ENCODE assay signal across 9 cellular contexts in genomic region chr17:39951924-39952664, GRCh38. TPM values are rescaled to one million over a fixed set of nuclear protein-coding genes. Genes with fewer than 3 reads are reported as not detected.
DNase-seq lines count a peak whose midpoint lies in the region; ATAC-seq and TF ChIP-seq lines count a peak whose summit lies in the region.
"Had no signal": no experiment of that assay in that cellular context is flagged by ENCODE, and none has a peak within 500 bp of the region (broad histone marks: within the 10 kb centered on the region; RNA-seq: fewer than 3 reads in every experiment).

No MANE protein-coding gene starts in this region.

- no peaks in the 10 kb centered on the region for H3K9me3 ChIP-seq in right atrium auricular region

- H3K4me1 Mint-ChIP-seq in GM23338: peaks cover 29% of the 10 kb centered on the region
- H3K4me1 Mint-ChIP-seq in T-cell: peaks cover 24 to 35% (median 30%) of the 10 kb centered on the region in 3 donors
- H3K4me1 Mint-ChIP-seq in stimulated activated memory B cell treated with anti-CD40 and anti-IgM and Interleukin-4, amounts not matched to agents 10 μg/mL and 1 μg/mL and 100 μg/mL, for 72 hours: peaks cover 60% of the 10 kb centered on the region

- peak overlapping the region; percentile 98 for H2AFZ ChIP-seq in GM23338

- no peaks in the 10 kb centered on the region for H3K36me3 ChIP-seq in GM23338 (ENCODE audit: insufficient read depth)
- no peaks in the 10 kb centered on the region for H3K36me3 ChIP-seq in right atrium auricular region

- no peaks in the 10 kb centered on the region for H4K20me1 ChIP-seq in GM23338 (replicated peaks; ENCODE audit: insufficient read depth)

- 0 out of 2 replicates have a peak, but pooled peaks cover 7% of the 10 kb centered on the region for H3F3A ChIP-seq in GM23338 (replicated peaks; ENCODE audit: low read depth)

- H3K27ac Mint-ChIP-seq in GM23338 (no peak overlapping the region), T-cell (peak overlapping the region in 1 of 2 donors; percentile 72)
- peak overlapping the region; percentile 6 for H3K27ac Mint-ChIP-seq in stimulated activated memory B cell treated with anti-CD40 and anti-IgM and Interleukin-4, amounts not matched to agents 10 μg/mL and 1 μg/mL and 100 μg/mL, for 72 hours

- H3K4me3 ChIP-seq in GM23338: peak overlapping the region; percentile 73
- H3K4me3 ChIP-seq in right atrium auricular region: peak overlapping the region; percentile 22 to 49

- CTCF ChIA-PET in T-cell (lab: Charles Lee): no interaction called here

- peak overlapping the region; percentile 95 for H3K4me2 ChIP-seq in GM23338

- H3K9me3 Mint-ChIP-seq in GM23338 (no peaks in the 10 kb centered on the region), T-cell (no peaks in the 10 kb centered on the region)
- H3K9me3 Mint-ChIP-seq in stimulated activated memory B cell treated with anti-CD40 and anti-IgM and Interleukin-4, amounts not matched to agents 10 μg/mL and 1 μg/mL and 100 μg/mL, for 72 hours: no peaks in the 10 kb centered on the region

- POLR2A ChIA-PET in T-cell (lab: Charles Lee): interaction anchor here (0.6 kb wide), 2 partner anchors 108 to 532 kb away, joined by 3 to 4 read pairs; no protein-coding TSS in a partner anchor

- H3K4me3 Mint-ChIP-seq in GM23338 (peak overlapping the region; percentile 72), T-cell (peak overlapping the region; percentile 63 to 73 (median 64))
- peak overlapping the region; percentile 82 for H3K4me3 Mint-ChIP-seq in stimulated activated memory B cell treated with anti-CD40 and anti-IgM and Interleukin-4, amounts not matched to agents 10 μg/mL and 1 μg/mL and 100 μg/mL, for 72 hours

- DNase-seq in GM23338 (ENCODE audit: low spot score) (no peak), T-cell (no peak), right atrium auricular region (ENCODE audit: low spot score) (no peak), head of caudate nucleus (no peak), HT-29 (ENCODE audit: low spot score) (no peak), NCI-H446 (lab: John Stamatoyannopoulos, UW) (no peak)

- H3K4me1 ChIP-seq in GM23338 (ENCODE audit: insufficient read depth) (peaks cover 10% of the 10 kb centered on the region; the same call in 1 of the 2 replicates), right atrium auricular region (peaks cover 0 to 18% of the 10 kb centered on the region in 2 donors)

- no peaks in the 10 kb centered on the region for H3K36me3 Mint-ChIP-seq in GM23338 (ENCODE audit: low read depth)
- H3K36me3 Mint-ChIP-seq in T-cell: no peaks in the 10 kb centered on the region
- H3K36me3 Mint-ChIP-seq in stimulated activated memory B cell treated with anti-CD40 and anti-IgM and Interleukin-4, amounts not matched to agents 10 μg/mL and 1 μg/mL and 100 μg/mL, for 72 hours: no peaks in the 10 kb centered on the region

- no peaks in the 10 kb centered on the region for H3K79me2 ChIP-seq in GM23338 (replicated peaks; ENCODE audit: insufficient read depth)

- ATAC-seq in GM23338: no peak; the same call in 2 of the 3 replicates
- no peak for ATAC-seq in T-cell (replicated peaks in 1 of 4)
- peak; percentile 34 for ATAC-seq in stimulated activated memory B cell treated with anti-CD40 and anti-IgM and Interleukin-4, amounts not matched to agents 10 μg/mL and 1 μg/mL and 100 μg/mL, for 72 hours
- ATAC-seq in HG03108 (IDR thresholded peaks at IDR 0.05; ENCODE audit: unreplicated experiment): no peak

- TF ChIP-seq CTCF in GM23338 (conservative IDR thresholded peaks at IDR 0.05; ENCODE audit: low read depth in 2 of 2) (no peak), right atrium auricular region (IDR thresholded peaks at IDR 0.05) (no peak)

- H3K27me3 ChIP-seq in GM23338 (ENCODE audit: insufficient read depth): 0 out of 2 replicates have a peak, but pooled peaks cover 4% of the 10 kb centered on the region
- H3K27me3 ChIP-seq in right atrium auricular region: no peaks in the 10 kb centered on the region

- intact Hi-C loops in head of caudate nucleus (cut with DNase I): loop anchor here (2.0 kb wide), 1 partner anchor 25 kb away; the partner anchor contains the start of genes LRRC3C and ORMDL3

- no peaks in the 10 kb centered on the region for H3K9me2 ChIP-seq in GM23338 (ENCODE audit: insufficient read depth)

- peak overlapping the region; percentile 79; the same call in 1 of the 2 replicates for H3K27ac ChIP-seq in GM23338 (ENCODE audit: low read depth)
- peak overlapping the region; percentile 36 to 38 for H3K27ac ChIP-seq in right atrium auricular region

- peaks cover 24% of the 10 kb centered on the region for H3K27me3 Mint-ChIP-seq in GM23338 (ENCODE audit: insufficient read depth, low read depth, poor library complexity)
- H3K27me3 Mint-ChIP-seq in T-cell: no peaks in the 10 kb centered on the region
- no peaks in the 10 kb centered on the region for H3K27me3 Mint-ChIP-seq in stimulated activated memory B cell treated with anti-CD40 and anti-IgM and Interleukin-4, amounts not matched to agents 10 μg/mL and 1 μg/mL and 100 μg/mL, for 72 hours

TF ChIP-seq in GM23338, 12 proteins besides CTCF, POLR2A, EP300 and RAD21 (continues in another document):
- TF ChIP-seq CREB1 (CRISPR knock-in tag; IDR thresholded peaks at IDR 0.05; ENCODE audit: low read depth) (no peak), STAT1 (IDR thresholded peaks at IDR 0.05; ENCODE audit: unreplicated experiment) (no peak)

RNA-seq across cellular contexts. Expression of gene GSDMA, which starts 10.7 kb away (rescaled TPM):
- total RNA-seq in GM23338 (2014; rRNA removed; shearing (Covaris generic)): 1.0 TPM in 1 of 2 replicates, not detected in the other
- polyA plus RNA-seq in GM23338 (2016; fragmentation: Nextera tagmentation; extraction: Ambion mirVana): not detected in 2 replicates
- total RNA-seq in T-cell: 1 to 10 TPM in 4 of 5 donors, under 1 TPM in 1; 0.86 to 7.6 (median 3.4) TPM
- under 1 TPM in 1 of 2 donors, not detected in 1; 0.75 TPM for total RNA-seq in right atrium auricular region
- total RNA-seq in HT-29 (2014; rRNA removed; shearing (Covaris generic)): not detected in 2 replicates
- total RNA-seq: lung microvascular endothelial cell had no signal

RNA-seq across cellular contexts. Expression of gene LRRC3C, which starts 24.6 kb away (rescaled TPM):
- 0.24 TPM in 1 of 2 replicates, not detected in the other for total RNA-seq in GM23338 (2014; rRNA removed; shearing (Covaris generic))
- polyA plus RNA-seq in GM23338 (2016; fragmentation: Nextera tagmentation; extraction: Ambion mirVana): not detected in 2 replicates
- not detected for total RNA-seq in T-cell
- total RNA-seq in right atrium auricular region: not detected
- not detected in 2 replicates for total RNA-seq in HT-29 (2014; rRNA removed; shearing (Covaris generic))
- total RNA-seq: lung microvascular endothelial cell had no signal

RNA-seq across cellular contexts. Expression of gene ORMDL3, which starts 24.7 kb away (rescaled TPM):
- 38.5 and 39.2 TPM in 2 replicates for total RNA-seq in GM23338 (2014; rRNA removed; shearing (Covaris generic))
- polyA plus RNA-seq in GM23338 (2016; fragmentation: Nextera tagmentation; extraction: Ambion mirVana): 33.6 and 41.3 TPM in 2 replicates
- total RNA-seq in T-cell (100 to 1,000 TPM in 4 of 5 donors, 10 to 100 TPM in 1; 88.3 to 164 (median 124) TPM), right atrium auricular region (10 to 100 TPM; 31.5 to 41.5 TPM)
- 61.0 and 66.7 TPM in 2 replicates for total RNA-seq in HT-29 (2014; rRNA removed; shearing (Covaris generic))

RNA-seq across cellular contexts. Expression of gene PSMD3, which starts 28.5 kb away (rescaled TPM):
- 200 and 217 TPM in 2 replicates for total RNA-seq in GM23338 (2014; rRNA removed; shearing (Covaris generic))
- polyA plus RNA-seq in GM23338 (2016; fragmentation: Nextera tagmentation; extraction: Ambion mirVana): 100 and 112 TPM in 2 replicates
- 10 to 100 TPM; 60.8 to 69.0 (median 63.5) TPM for total RNA-seq in T-cell
- total RNA-seq in right atrium auricular region: 10 to 100 TPM; 76.3 to 88.8 TPM
- total RNA-seq in HT-29 (2014; rRNA removed; shearing (Covaris generic)): 236 and 240 TPM in 2 replicates

RNA-seq across cellular contexts. Expression of gene GSDMB, which starts 33.7 kb away (rescaled TPM):
- total RNA-seq in GM23338 (2014; rRNA removed; shearing (Covaris generic)): 5.4 and 12.6 TPM in 2 replicates
- polyA plus RNA-seq in GM23338 (2016; fragmentation: Nextera tagmentation; extraction: Ambion mirVana): 5.5 and 7.6 TPM in 2 replicates
- 10 to 100 TPM; 29.3 to 68.0 (median 51.4) TPM for total RNA-seq in T-cell
- total RNA-seq in right atrium auricular region: 1 to 10 TPM in 1 of 2 donors, under 1 TPM in 1; 0.44 to 1.2 TPM
- 5.5 and 5.8 TPM in 2 replicates for total RNA-seq in HT-29 (2014; rRNA removed; shearing (Covaris generic))
